12 cellular contexts compared by ENCODE assay signal in genomic region chr18:26438980-26439379, GRCh38.
DNase-seq lines count a peak whose midpoint lies in the region; ATAC-seq and TF ChIP-seq lines count a peak whose summit lies in the region.
"Had no signal": no experiment of that assay in that cellular context is flagged by ENCODE, and none has a peak within 500 bp of the region (broad histone marks: within the 10 kb centered on the region; RNA-seq: fewer than 3 reads in every experiment).

No MANE protein-coding gene starts in this region.

- no peaks in the 10 kb centered on the region for H3K36me3 Mint-ChIP-seq in T-helper 17 cell (ENCODE audit: low read depth)
- H3K36me3 Mint-ChIP-seq: natural killer cell had no signal

- DNase-seq in T-helper 17 cell: no peak
- no peak for DNase-seq in ACHN
- DNase-seq in body of pancreas: no peak
- DNase-seq in mesenchymal stem cell: no peak
- DNase-seq in trophoblast cell: no peak
- DNase-seq: H7, natural killer cell, NCI-H187 treated with DMSO at 0.1 percent for 48 hours had no signal

- no peak for TF ChIP-seq POLR2A in body of pancreas (IDR thresholded peaks at IDR 0.05)

- no peak overlapping the region for H2BK15ac ChIP-seq in mesenchymal stem cell (ENCODE audit: low read depth, poor library complexity, severe bottlenecking)

- ATAC-seq in GM18861 (IDR thresholded peaks at IDR 0.05; ENCODE audit: unreplicated experiment) (peak; percentile 100), GM21619 (IDR thresholded peaks at IDR 0.05; ENCODE audit: unreplicated experiment) (peak; percentile 99), HG03196 (IDR thresholded peaks at IDR 0.05; ENCODE audit: unreplicated experiment) (peak; percentile 85), T-helper 17 cell (peak; percentile 33), body of pancreas (no peak)
- ATAC-seq: natural killer cell had no signal

- H3K4me1 ChIP-seq in body of pancreas: no peaks in the 10 kb centered on the region
- peaks cover 12% of the 10 kb centered on the region for H3K4me1 ChIP-seq in mesenchymal stem cell (ENCODE audit: control insufficient read depth, insufficient read depth, low read depth, low read length)
- peaks cover 8 to 12% of the 10 kb centered on the region in 2 experiments for H3K4me1 ChIP-seq in trophoblast cell (ENCODE audit: control insufficient read depth in 1 of 2, insufficient read depth in 2 of 2, low read length in 2 of 2)

- H3K27ac ChIP-seq in body of pancreas (no peak overlapping the region), mesenchymal stem cell (ENCODE audit: low read length, poor library complexity, severe bottlenecking) (no peak overlapping the region), trophoblast cell (ENCODE audit: low read depth, low read length) (no peak overlapping the region)

- H4K12ac ChIP-seq in trophoblast cell (ENCODE audit: low read depth, low read length): no peak overlapping the region

- H3K18ac ChIP-seq in mesenchymal stem cell (ENCODE audit: low read depth in 1 of 2, low read length in 2 of 2) (no peak overlapping the region), trophoblast cell (ENCODE audit: low read length) (no peak overlapping the region)

- H3K79me1 ChIP-seq in mesenchymal stem cell (replicated peaks; ENCODE audit: low read length, poor library complexity, severe bottlenecking) (no peaks in the 10 kb centered on the region), trophoblast cell (ENCODE audit: low read length) (no peaks in the 10 kb centered on the region)

- no peak for TF ChIP-seq CTCF in body of pancreas (IDR thresholded peaks at IDR 0.05)

- H3K4me1 Mint-ChIP-seq in T-helper 17 cell: no peaks in the 10 kb centered on the region
- H3K4me1 Mint-ChIP-seq: natural killer cell had no signal

- intact Hi-C loops in body of pancreas (cut with DNase I): no loop called here

- H2AK5ac ChIP-seq in mesenchymal stem cell (ENCODE audit: low read length, severe bottlenecking) (no peak overlapping the region), trophoblast cell (ENCODE audit: low read length) (no peak overlapping the region)

- H3K36me3 ChIP-seq in body of pancreas (replicated peaks in 1 of 2; ENCODE audit: insufficient read depth in 1 of 2, low read depth in 2 of 2) (no peaks in the 10 kb centered on the region), mesenchymal stem cell (ENCODE audit: control insufficient read depth in 1 of 2, insufficient read depth in 2 of 2, low read depth in 1 of 2, low read length in 2 of 2) (no peaks in the 10 kb centered on the region), trophoblast cell (ENCODE audit: control insufficient read depth in 1 of 2, insufficient read depth in 2 of 2, low read length in 2 of 2) (no peaks in the 10 kb centered on the region)

- H3K23ac ChIP-seq in mesenchymal stem cell (ENCODE audit: low read length in 2 of 2) (no peak overlapping the region), trophoblast cell (ENCODE audit: low read length) (no peak overlapping the region)

- in situ Hi-C loops in ACHN (cut with HindIII; ENCODE audit: low pct_ligation_motif_present, low pct_unique_long_range_greater_than_20kb, low sequenced_read_pairs): no loop called here

- H3K14ac ChIP-seq in mesenchymal stem cell (ENCODE audit: low read length in 2 of 2): no peak overlapping the region
- H3K14ac ChIP-seq in trophoblast cell (ENCODE audit: low read length): no peak overlapping the region

- H2AFZ ChIP-seq in mesenchymal stem cell (ENCODE audit: low read depth, low read length): no peak overlapping the region
- no peak overlapping the region for H2AFZ ChIP-seq in trophoblast cell (ENCODE audit: insufficient read depth, low read length, poor library complexity)

- no peaks in the 10 kb centered on the region for H3K9me3 ChIP-seq in T-helper 17 cell (ENCODE audit: control insufficient read depth, low read length, poor library complexity, severe bottlenecking)
- H3K9me3 ChIP-seq in body of pancreas: no peaks in the 10 kb centered on the region
- peaks cover 4% of the 10 kb centered on the region for H3K9me3 ChIP-seq in mesenchymal stem cell (ENCODE audit: control insufficient read depth, low read length)
- no peaks in the 10 kb centered on the region for H3K9me3 ChIP-seq in trophoblast cell (ENCODE audit: insufficient read depth, low read depth, low read length)

- peaks cover 50% of the 10 kb centered on the region for H3K27me3 Mint-ChIP-seq in T-helper 17 cell

- H2BK120ac ChIP-seq in mesenchymal stem cell (ENCODE audit: low read depth, low read length) (no peak overlapping the region), trophoblast cell (ENCODE audit: insufficient read depth, low read length, poor library complexity) (no peak overlapping the region)

- no peak overlapping the region for H3K4me3 Mint-ChIP-seq in T-helper 17 cell
- H3K4me3 Mint-ChIP-seq: activated T-helper 1 cell treated with anti-CD3 and anti-CD28 coated beads, Interleukin-12 subunit alpha, Interleukin-12 subunit beta, Interleukin-2, Interleukin-4 antibody, amounts not matched to agents 30 ng/mL and 10 ng/mL and 1 ng/mL, durations not matched to agents 14 hours and 24 hours and 36 hours; natural killer cell had no signal

- 82% methylated on average over 5 of the region's 5 CpGs for WGBS in body of pancreas, 2 donors
- WGBS in mesenchymal stem cell: 87% methylated on average over 5 of the region's 5 CpGs
- no CpG with 5 or more reads among the region's 5 CpGs for WGBS in trophoblast cell (ENCODE audit: extremely low coverage, insufficient coverage, insufficient read length)

- H4K8ac ChIP-seq in mesenchymal stem cell (ENCODE audit: low read length) (no peak overlapping the region), trophoblast cell (ENCODE audit: low read depth, low read length) (no peak overlapping the region)

- H3K27me3 ChIP-seq in body of pancreas: no peaks in the 10 kb centered on the region
- H3K27me3 ChIP-seq in mesenchymal stem cell (ENCODE audit: control insufficient read depth in 1 of 2, insufficient read depth in 1 of 2, low read length in 2 of 2): no peaks in the 10 kb centered on the region
- no peaks in the 10 kb centered on the region for H3K27me3 ChIP-seq in trophoblast cell (ENCODE audit: insufficient read depth, low read length)

- H3K79me2 ChIP-seq in trophoblast cell (ENCODE audit: control insufficient read depth, insufficient read depth, low read length, poor library complexity): no peaks in the 10 kb centered on the region

- H3K4ac ChIP-seq in mesenchymal stem cell (ENCODE audit: low read depth in 1 of 2, low read length in 2 of 2): no peak overlapping the region
- no peak overlapping the region for H3K4ac ChIP-seq in trophoblast cell (ENCODE audit: low read depth, low read length)

- H2BK5ac ChIP-seq in mesenchymal stem cell (ENCODE audit: low read depth, low read length, poor library complexity, severe bottlenecking) (no peak overlapping the region), trophoblast cell (ENCODE audit: low read depth, low read length, poor library complexity) (no peak overlapping the region)

- no peak overlapping the region for H3K27ac Mint-ChIP-seq in T-helper 17 cell
- H3K27ac Mint-ChIP-seq: activated T-helper 1 cell treated with anti-CD3 and anti-CD28 coated beads, Interleukin-12 subunit alpha, Interleukin-12 subunit beta, Interleukin-2, Interleukin-4 antibody, amounts not matched to agents 30 ng/mL and 10 ng/mL and 1 ng/mL, durations not matched to agents 14 hours and 24 hours and 36 hours; natural killer cell had no signal

- no peak overlapping the region for H3K4me3 ChIP-seq in body of pancreas
- no peak overlapping the region for H3K4me3 ChIP-seq in mesenchymal stem cell (ENCODE audit: insufficient read depth in 1 of 2, low read depth in 1 of 2, low read length in 2 of 2)
- no peak overlapping the region for H3K4me3 ChIP-seq in trophoblast cell (ENCODE audit: low read depth, low read length)

- no peak overlapping the region for H3K9ac ChIP-seq in mesenchymal stem cell (ENCODE audit: low read length)
- no peak overlapping the region for H3K9ac ChIP-seq in trophoblast cell (ENCODE audit: low read length)

- H4K91ac ChIP-seq in mesenchymal stem cell (ENCODE audit: low read length) (no peak overlapping the region), trophoblast cell (ENCODE audit: low read depth, low read length) (no peak overlapping the region)

- H2BK12ac ChIP-seq in mesenchymal stem cell (ENCODE audit: low read length in 2 of 2): no peak overlapping the region
- H2BK12ac ChIP-seq in trophoblast cell (ENCODE audit: low read length): no peak overlapping the region

- no peak overlapping the region for H3K4me2 ChIP-seq in mesenchymal stem cell (ENCODE audit: low read length, poor library complexity, severe bottlenecking)
- no peak overlapping the region for H3K4me2 ChIP-seq in trophoblast cell (ENCODE audit: low read length)
